ENCODE assay signal across 21 cellular contexts in genomic region chr4:53479731-53480525, GRCh38.
A peak's percentile ranks its signal among the peaks of the same experiment; 100 is the strongest.
DNase-seq lines count a peak whose midpoint lies in the region; ATAC-seq, FAIRE-seq and TF ChIP-seq lines count a peak whose summit lies in the region.
"Had no signal": no experiment of that assay in that cellular context is flagged by ENCODE, and none has a peak within 500 bp of the region (broad histone marks: within the 10 kb centered on the region; RNA-seq: fewer than 3 reads in every experiment).

No MANE protein-coding gene starts in this region.

- TF ChIP-seq RAD21 in SK-N-SH (IDR thresholded peaks at IDR 0.05; ENCODE audit: low read length) = no peak

- H3K4me1 ChIP-seq in GM23248 (ENCODE audit: insufficient read depth) (peaks cover 61% of the 10 kb centered on the region), SK-N-SH (ENCODE audit: control insufficient read depth in 1 of 2, insufficient read depth in 2 of 2, low read depth in 1 of 2, low read length in 1 of 2) (peaks cover 0 to 9% of the 10 kb centered on the region in 2 experiments; a peak in 2 of 4 replicates), small intestine (ENCODE audit: control insufficient read depth in 2 of 2, insufficient read depth in 1 of 2, low read depth in 1 of 2, low read length in 1 of 2) (no peaks in the 10 kb centered on the region)
- no peaks in the 10 kb centered on the region for H3K4me1 ChIP-seq in CD8-positive, alpha-beta T cell (ENCODE audit: insufficient read depth, low read length)
- H3K4me1 ChIP-seq: upper lobe of right lung had no signal

- TF ChIP-seq EP300 in SK-N-SH (IDR thresholded peaks at IDR 0.05; ENCODE audit: borderline replicate concordance in 1 of 2, low read depth in 1 of 2, low read length in 1 of 2) = no peak

- H3K27ac Mint-ChIP-seq in CD8-positive, alpha-beta T cell = no peak overlapping the region
- H3K27ac Mint-ChIP-seq: activated CD8-positive, alpha-beta memory T cell treated with anti-CD3 and anti-CD28 coated beads, Interleukin-2, amount 10 ng/mL, durations not matched to agents 7 days and 5 days; effector memory CD8-positive, alpha-beta T cell; T-helper 1 cell treated with Interleukin-12 subunit alpha and Interleukin-12 subunit beta and Interleukin-4 antibody, amounts not matched to agents 30 μg/mL and 1 μg/mL, for 36 hours had no signal

- H3K4me1 Mint-ChIP-seq in CD8-positive, alpha-beta T cell (ENCODE audit: low read depth) = no peaks in the 10 kb centered on the region
- H3K4me1 Mint-ChIP-seq: activated CD8-positive, alpha-beta memory T cell treated with anti-CD3 and anti-CD28 coated beads, Interleukin-2, amount 10 ng/mL, durations not matched to agents 7 days and 5 days had no signal

- intact Hi-C loops in CD8-positive, alpha-beta T cell (cut with DNase I, micrococcal nuclease) = no loop called here

- H4K20me1 ChIP-seq in GM23248 (ENCODE audit: insufficient read depth) (no peaks in the 10 kb centered on the region), SK-N-SH (ENCODE audit: insufficient read depth) (no peaks in the 10 kb centered on the region)

- H3K9me2 ChIP-seq in GM23248 (ENCODE audit: insufficient read depth) (no peaks in the 10 kb centered on the region), SK-N-SH (no peaks in the 10 kb centered on the region)

- H3K36me3 Mint-ChIP-seq in CD8-positive, alpha-beta T cell = no peaks in the 10 kb centered on the region
- H3K36me3 Mint-ChIP-seq: activated CD8-positive, alpha-beta memory T cell treated with anti-CD3 and anti-CD28 coated beads, Interleukin-2, amount 10 ng/mL, durations not matched to agents 7 days and 5 days had no signal

- peaks cover 20% of the 10 kb centered on the region for H3K27me3 Mint-ChIP-seq in CD8-positive, alpha-beta T cell (ENCODE audit: low read depth)

- ATAC-seq in CD8-positive, alpha-beta T cell = no peak
- ATAC-seq in GM19328 (IDR thresholded peaks at IDR 0.05; ENCODE audit: unreplicated experiment) = no peak
- ATAC-seq: activated CD8-positive, alpha-beta memory T cell treated with anti-CD3 and anti-CD28 coated beads, Interleukin-2, amount 10 ng/mL, durations not matched to agents 7 days and 5 days; effector memory CD8-positive, alpha-beta T cell; GM12878; mucosa of descending colon; Panc1; upper lobe of right lung had no signal

- no peaks in the 10 kb centered on the region for H3K9me3 Mint-ChIP-seq in CD8-positive, alpha-beta T cell
- H3K9me3 Mint-ChIP-seq: effector memory CD8-positive, alpha-beta T cell; T-helper 1 cell treated with Interleukin-12 subunit alpha and Interleukin-12 subunit beta and Interleukin-4 antibody, amounts not matched to agents 30 μg/mL and 1 μg/mL, for 36 hours had no signal

- H3K27me3 ChIP-seq in GM23248 (replicated peaks; ENCODE audit: insufficient read depth) (no peaks in the 10 kb centered on the region), SK-N-SH (ENCODE audit: insufficient read depth) (no peaks in the 10 kb centered on the region), small intestine (ENCODE audit: control insufficient read depth in 2 of 2, insufficient read depth in 2 of 2, low read length in 2 of 2) (no peaks in the 10 kb centered on the region)
- no peaks in the 10 kb centered on the region for H3K27me3 ChIP-seq in CD8-positive, alpha-beta T cell (ENCODE audit: insufficient read depth, low read length)
- H3K27me3 ChIP-seq: ovary, upper lobe of right lung had no signal

- H2AFZ ChIP-seq in GM23248 (no peak overlapping the region), SK-N-SH (ENCODE audit: low read depth) (no peak overlapping the region)

- peak overlapping the region; percentile 54 for H3K4me2 ChIP-seq in GM23248 (ENCODE audit: unreplicated experiment)
- no peak overlapping the region for H3K4me2 ChIP-seq in SK-N-SH

- H3K9ac ChIP-seq in GM23248 (peak overlapping the region; percentile 61), SK-N-SH (peak overlapping the region; percentile 35; the same call in 1 of the 2 replicates)

- DNase-seq in GM23248 = peak; percentile 75
- no peak for DNase-seq in SK-N-SH
- DNase-seq in fibroblast of mammary gland (ENCODE audit: low read depth) = peak; percentile 56
- DNase-seq in small intestine = no peak
- DNase-seq in HuH-7.5 (ENCODE audit: low spot score) = no peak
- no peak for DNase-seq in CD8-positive, alpha-beta T cell
- DNase-seq: activated CD4-positive, CD25-positive, alpha-beta regulatory T cell; activated CD8-positive, alpha-beta memory T cell treated with anti-CD3 and anti-CD28 coated beads, Interleukin-2, amount 10 ng/mL, durations not matched to agents 7 days and 5 days; DMS79; effector memory CD8-positive, alpha-beta T cell; Karpas-422; mucosa of descending colon; NCI-H510A; ovary; stimulated activated naive CD4-positive, alpha-beta T cell treated with Interleukin-2 at 50 U/mL for 16 hours; upper lobe of right lung had no signal

- H3K4me3 Mint-ChIP-seq in CD8-positive, alpha-beta T cell = no peak overlapping the region
- H3K4me3 Mint-ChIP-seq: activated CD8-positive, alpha-beta memory T cell treated with anti-CD3 and anti-CD28 coated beads, Interleukin-2, amount 10 ng/mL, durations not matched to agents 7 days and 5 days; effector memory CD8-positive, alpha-beta T cell; T-helper 1 cell treated with Interleukin-12 subunit alpha and Interleukin-12 subunit beta and Interleukin-4 antibody, amounts not matched to agents 30 μg/mL and 1 μg/mL, for 36 hours had no signal

- peaks cover 54% of the 10 kb centered on the region for H3F3A ChIP-seq in GM23248 (ENCODE audit: insufficient read depth)
- peaks cover 34% of the 10 kb centered on the region for H3F3A ChIP-seq in SK-N-SH (replicated peaks; ENCODE audit: insufficient read depth)

- H3K36me3 ChIP-seq in GM23248 (ENCODE audit: low read depth) (no peaks in the 10 kb centered on the region), SK-N-SH (replicated peaks in 1 of 2; ENCODE audit: control insufficient read depth in 1 of 2, insufficient read depth in 2 of 2, low read length in 1 of 2) (no peaks in the 10 kb centered on the region), small intestine (ENCODE audit: control insufficient read depth in 2 of 2, insufficient read depth in 2 of 2, low read length in 2 of 2) (peaks cover 0 to 19% of the 10 kb centered on the region in 2 donors)
- no peaks in the 10 kb centered on the region for H3K36me3 ChIP-seq in CD8-positive, alpha-beta T cell (ENCODE audit: insufficient read depth, low read length)
- H3K36me3 ChIP-seq: ovary, upper lobe of right lung had no signal

- no peak overlapping the region for H3K4me3 ChIP-seq in GM23248
- H3K4me3 ChIP-seq in SK-N-SH (ENCODE audit: low read depth in 2 of 2, low read length in 1 of 2) = no peak overlapping the region
- H3K4me3 ChIP-seq in fibroblast of mammary gland (ENCODE audit: control insufficient read depth, low read depth, low read length) = no peak overlapping the region
- no peak overlapping the region for H3K4me3 ChIP-seq in small intestine (ENCODE audit: low read depth in 1 of 2, low read length in 2 of 2)
- no peak overlapping the region for H3K4me3 ChIP-seq in CD8-positive, alpha-beta T cell (ENCODE audit: low read depth, low read length)
- H3K4me3 ChIP-seq: GM12878, mucosa of descending colon, ovary, upper lobe of right lung had no signal

- in situ Hi-C loops in GM23248 (cut with MboI) = no loop called here

- WGBS in GM23248 (ENCODE audit: low coverage in 1 of 2, low lambda C conversion rate in 2 of 2, missing lambda C conversion rate in 2 of 2), 2 experiments = 67 to 69% methylated on average over 5 of the region's 5 CpGs
- 90% methylated on average over 5 of the region's 5 CpGs for WGBS in SK-N-SH (ENCODE audit: low lambda C conversion rate)
- 91 to 97% (median 94%) methylated on average over 5 of the region's 5 CpGs for WGBS in small intestine, 3 donors

- H3K27ac ChIP-seq in GM23248 (peak overlapping the region; percentile 99), SK-N-SH (ENCODE audit: low read depth in 2 of 2, low read length in 1 of 2) (peak overlapping the region in 1 of 2 experiments; percentile 95; a peak in 2 of 4 replicates), small intestine (ENCODE audit: low read depth in 1 of 2, low read length in 1 of 2) (no peak overlapping the region)
- no peak overlapping the region for H3K27ac ChIP-seq in CD8-positive, alpha-beta T cell (ENCODE audit: low read depth, low read length)
- H3K27ac ChIP-seq: C4-2B, ovary, upper lobe of right lung had no signal

- CTCF ChIA-PET in SK-N-SH (lab: Yijun Ruan, JAX) = interaction anchor here (0.6 to 6.6 kb wide), 4 partner anchors 11 to 285 kb away, joined by 4 to 36 read pairs (median 5); no protein-coding TSS in a partner anchor
- CTCF ChIA-PET in CD8-positive, alpha-beta T cell (lab: Charles Lee) = no interaction called here

- POLR2A ChIA-PET in SK-N-SH (lab: Yijun Ruan, JAX) = no interaction called here
- POLR2A ChIA-PET in CD8-positive, alpha-beta T cell (lab: Charles Lee) = no interaction called here

- TF ChIP-seq CTCF in SK-N-SH (IDR thresholded peaks at IDR 0.05) (no peak), fibroblast of mammary gland (conservative IDR thresholded peaks at IDR 0.05; ENCODE audit: control insufficient read depth, insufficient read depth, low read depth, low read length) (no peak)
- no peak for TF ChIP-seq CTCF in CD8-positive, alpha-beta T cell (IDR thresholded peaks at IDR 0.05)

- peak; percentile 30 for FAIRE-seq in small intestine (lab: Jason Lieb, UNC)
- FAIRE-seq: GM12878 had no signal

- H3K79me2 ChIP-seq in GM23248 (ENCODE audit: insufficient read depth) = no peaks in the 10 kb centered on the region
- H3K79me2 ChIP-seq in SK-N-SH (ENCODE audit: insufficient read depth) = no peaks in the 10 kb centered on the region

- H3K9me3 ChIP-seq in GM23248 (ENCODE audit: low read depth) (no peaks in the 10 kb centered on the region), SK-N-SH (no peaks in the 10 kb centered on the region), small intestine (ENCODE audit: control insufficient read depth, low read depth) (no peaks in the 10 kb centered on the region)
- H3K9me3 ChIP-seq in CD8-positive, alpha-beta T cell (ENCODE audit: low read length) = no peaks in the 10 kb centered on the region
- H3K9me3 ChIP-seq: mucosa of descending colon, ovary, upper lobe of right lung had no signal

TF ChIP-seq in SK-N-SH, 30 proteins besides CTCF, POLR2A, EP300 and RAD21 (continues in another document):
- TF ChIP-seq TEAD4 (IDR thresholded peaks at IDR 0.05; ENCODE audit: borderline replicate concordance, insufficient read depth) = no peak
- TF ChIP-seq NRF1 (IDR thresholded peaks at IDR 0.05; ENCODE audit: low read depth, low read length) = no peak
- no peak for TF ChIP-seq IRF3 (IDR thresholded peaks at IDR 0.05; ENCODE audit: low read depth, low read length)

Comparison
In these comparisons a context has a peak if more than half of its experiments do, and no peak if none do; other contexts are left out.
1. DNase-seq: peak in GM23248 (single experiment) and fibroblast of mammary gland (single experiment); none in SK-N-SH (single experiment), small intestine (single experiment), HuH-7.5 (single experiment) and CD8-positive, alpha-beta T cell (0 of 7).